ENCODE assay signal across 8 cellular contexts in genomic region chr1:1859970-1860691, GRCh38. TPM values are rescaled to one million over a fixed set of nuclear protein-coding genes. Genes with fewer than 3 reads are reported as not detected.
A peak's percentile ranks its signal among the peaks of the same experiment; 100 is the strongest.
DNase-seq lines count a peak whose midpoint lies in the region; ATAC-seq, FAIRE-seq and TF ChIP-seq lines count a peak whose summit lies in the region.
"Not testable (repeated sequence)": the region's sequence is repeated elsewhere in the genome, so short reads cannot be mapped to it uniquely, and the experiment has no call there.

No MANE protein-coding gene starts in this region.

- H3K79me2 ChIP-seq in GM12878 (ENCODE audit: control insufficient read depth, insufficient read depth, low read length) = peaks cover 93% of the 10 kb centered on the region

- TF ChIP-seq CTCF in CD4-positive, alpha-beta T cell (IDR thresholded peaks at IDR 0.05); WTC11 (IDR thresholded peaks at IDR 0.05); GM12878 (IDR thresholded peaks at IDR 0.05 in 2 of 3, conservative IDR thresholded peaks at IDR 0.05 in 1 of 3; ENCODE audit: control insufficient read depth in 2 of 3, extremely low read depth in 1 of 3, insufficient read depth in 1 of 3, low read depth in 3 of 3, low read length in 3 of 3); esophagus squamous epithelium (IDR thresholded peaks at IDR 0.05); lower lobe of right lung (IDR thresholded peaks at IDR 0.05); osteocyte (IDR thresholded peaks at IDR 0.05): not testable (repeated sequence)

- not testable (repeated sequence) for H3K9me3 ChIP-seq in CD4-positive, alpha-beta T cell (ENCODE audit: control insufficient read depth, low read length); GM12878 (replicated peaks; ENCODE audit: control insufficient read depth, insufficient read depth, low read length); esophagus squamous epithelium; lower lobe of right lung; subcutaneous abdominal adipose tissue (ENCODE audit: control insufficient read depth in 5 of 5, low read length in 5 of 5)

- H3K27me3 ChIP-seq in CD4-positive, alpha-beta T cell (ENCODE audit: control insufficient read depth, insufficient read depth, low read length); GM12878 (replicated peaks in 1 of 2; ENCODE audit: control insufficient read depth in 2 of 2, insufficient read depth in 2 of 2, low read length in 1 of 2); esophagus squamous epithelium; lower lobe of right lung (ENCODE audit: low read depth); subcutaneous abdominal adipose tissue (ENCODE audit: control insufficient read depth in 5 of 5, insufficient read depth in 4 of 5, low read length in 5 of 5): not testable (repeated sequence)

- H3K4me2 ChIP-seq in GM12878 (ENCODE audit: control insufficient read depth, insufficient read depth) = not testable (repeated sequence)

- peak overlapping the region; percentile 91 for H3K27ac Mint-ChIP-seq in CD4-positive, alpha-beta T cell
- H3K27ac Mint-ChIP-seq in WTC11 = peak overlapping the region; percentile 66; the same call in 1 of the 2 replicates
- peak overlapping the region; percentile 99 for H3K27ac Mint-ChIP-seq in osteocyte (ENCODE audit: unreplicated experiment)

- WGBS in GM12878 (ENCODE audit: insufficient coverage, insufficient replicate concordance, low lambda C conversion rate, missing lambda C conversion rate) = 87% methylated on average over 8 of the region's 8 CpGs
- 78 to 79% methylated on average over 8 of the region's 8 CpGs for WGBS in esophagus squamous epithelium, 2 donors

- in situ Hi-C loops in GM12878 (cut with MboI) = not testable (repeated sequence)

- H3K4me3 ChIP-seq in GM12878, esophagus squamous epithelium: not testable (repeated sequence)
- H3K4me3 ChIP-seq in lower lobe of right lung (peak overlapping the region; percentile 7), subcutaneous abdominal adipose tissue (ENCODE audit: low read depth in 1 of 5, low read length in 5 of 5) (peak overlapping the region in 1 of 5 donors; percentile 16)

- not testable (repeated sequence) for H3K4me3 Mint-ChIP-seq in CD4-positive, alpha-beta T cell; WTC11
- H3K4me3 Mint-ChIP-seq in osteocyte (ENCODE audit: unreplicated experiment) = peak overlapping the region; percentile 72

- H3K36me3 ChIP-seq in GM12878 (ENCODE audit: control insufficient read depth in 2 of 2, insufficient read depth in 2 of 2, low read length in 1 of 2) = peaks cover 9 to 21% of the 10 kb centered on the region in 2 experiments
- H3K36me3 ChIP-seq in esophagus squamous epithelium; lower lobe of right lung; subcutaneous abdominal adipose tissue (ENCODE audit: control insufficient read depth in 5 of 5, insufficient read depth in 5 of 5, low read length in 5 of 5): not testable (repeated sequence)

- peaks cover 22% of the 10 kb centered on the region for H4K20me1 ChIP-seq in GM12878 (ENCODE audit: control insufficient read depth, insufficient read depth)

- peaks cover 88% of the 10 kb centered on the region for H3K4me1 Mint-ChIP-seq in CD4-positive, alpha-beta T cell (ENCODE audit: low read depth)
- H3K4me1 Mint-ChIP-seq in WTC11 (peaks cover 33% of the 10 kb centered on the region), osteocyte (ENCODE audit: unreplicated experiment) (peaks cover 75% of the 10 kb centered on the region)

- ATAC-seq in CD4-positive, alpha-beta T cell (ENCODE audit: poor library complexity); WTC11; GM12878; lower lobe of right lung: not testable (repeated sequence)

- intact Hi-C loops in CD4-positive, alpha-beta T cell (cut with DNase I, micrococcal nuclease); GM12878 (cut with micrococcal nuclease; ENCODE audit: unreplicated experiment); esophagus squamous epithelium (cut with DNase I); lower lobe of right lung (cut with DNase I): not testable (repeated sequence)

- not testable (repeated sequence) for TF ChIP-seq POLR2A in GM12878 (IDR thresholded peaks at IDR 0.05; ENCODE audit: low read depth, low read length); esophagus squamous epithelium (IDR thresholded peaks at IDR 0.05)

- H3K27me3 Mint-ChIP-seq in CD4-positive, alpha-beta T cell; WTC11 (ENCODE audit: low read depth); osteocyte (ENCODE audit: unreplicated experiment): not testable (repeated sequence)

- POLR2A ChIA-PET in CD4-positive, alpha-beta T cell (lab: Charles Lee) = not testable (repeated sequence)
- POLR2A ChIA-PET in WTC11 (lab: Charles Lee) = interaction anchor here (0.6 to 1.7 kb wide), 2 partner anchors 8 to 17 kb away, joined by 3 to 4 read pairs; no protein-coding TSS in a partner anchor
- POLR2A ChIA-PET in GM12878 (lab: Charles Lee) = interaction anchor here (0.6 to 1.2 kb wide), 6 partner anchors 10 to 360 kb away, joined by 3 to 5 read pairs (median 4); no protein-coding TSS in a partner anchor

- H3K27ac ChIP-seq in CD4-positive, alpha-beta T cell (ENCODE audit: low read depth, low read length); GM12878 (ENCODE audit: control insufficient read depth, insufficient read depth): not testable (repeated sequence)
- H3K27ac ChIP-seq in esophagus squamous epithelium (peak overlapping the region in 3 of 4 donors; percentile 76 to 82 (median 80)), lower lobe of right lung (peak overlapping the region; percentile 74), subcutaneous abdominal adipose tissue (ENCODE audit: low read depth, low read length) (peak overlapping the region; percentile 76)

- not testable (repeated sequence) for DNase-seq in CD4-positive, alpha-beta T cell; WTC11 (ENCODE audit: low spot score); GM12878 (ENCODE audit: low read depth, low spot score); esophagus squamous epithelium (lab: John Stamatoyannopoulos, UW); lower lobe of right lung; osteocyte (ENCODE audit: extremely low spot score, unreplicated experiment)
- peak; percentile 9 for DNase-seq in NCI-H69 (lab: John Stamatoyannopoulos, UW)

- H3K9ac ChIP-seq in GM12878 (ENCODE audit: control insufficient read depth, insufficient read depth, low read length); subcutaneous abdominal adipose tissue (ENCODE audit: low read length in 5 of 5): not testable (repeated sequence)

- not testable (repeated sequence) for H2AFZ ChIP-seq in GM12878 (ENCODE audit: control insufficient read depth, low read depth, low read length)

- RAD21 ChIA-PET in GM12878 (lab: Charles Lee; ENCODE audit: unreplicated experiment) = not testable (repeated sequence)

- not testable (repeated sequence) for BruUV-seq in GM12878 (replicated peaks; lab: Mats Ljungman, UMichigan)

- SMC1A ChIA-PET in GM12878 (lab: Charles Lee; ENCODE audit: uncharacterized antibody, unreplicated experiment) = interaction anchor here (1.0 to 1.4 kb wide), 2 partner anchors 14 to 23 kb away, joined by 3 to 4 read pairs; no protein-coding TSS in a partner anchor

- peaks cover 54% of the 10 kb centered on the region for H3K4me1 ChIP-seq in GM12878 (ENCODE audit: control insufficient read depth, insufficient read depth, low read length)
- H3K4me1 ChIP-seq in esophagus squamous epithelium = peaks cover 25 to 97% (median 51%) of the 10 kb centered on the region in 3 donors
- H3K4me1 ChIP-seq in lower lobe of right lung = peaks cover 91% of the 10 kb centered on the region
- H3K4me1 ChIP-seq in subcutaneous abdominal adipose tissue (ENCODE audit: control insufficient read depth in 5 of 5, insufficient read depth in 5 of 5, low read length in 5 of 5) = peaks cover 8 to 84% (median 62%) of the 10 kb centered on the region in 5 donors

- FAIRE-seq in GM12878 (lab: Jason Lieb, UNC) = not testable (repeated sequence)

- H3K36me3 Mint-ChIP-seq in CD4-positive, alpha-beta T cell (ENCODE audit: low read depth); WTC11; osteocyte (ENCODE audit: unreplicated experiment): not testable (repeated sequence)

- not testable (repeated sequence) for H3K9me3 Mint-ChIP-seq in CD4-positive, alpha-beta T cell; WTC11; osteocyte (ENCODE audit: unreplicated experiment)

- not testable (repeated sequence) for TF ChIP-seq RAD21 in GM12878 (IDR thresholded peaks at IDR 0.05; ENCODE audit: insufficient read depth, low read depth, low read length)

- not testable (repeated sequence) for TF ChIP-seq EP300 in GM12878 (IDR thresholded peaks at IDR 0.05; ENCODE audit: borderline replicate concordance in 1 of 2, control insufficient read depth in 1 of 2, low read depth in 2 of 2, low read length in 2 of 2)

- CTCF ChIA-PET in CD4-positive, alpha-beta T cell (lab: Charles Lee) = interaction anchor here (0.6 kb wide), 1 partner anchor 25 kb away, joined by 3 read pairs; no protein-coding TSS in a partner anchor
- CTCF ChIA-PET in WTC11 (lab: Charles Lee) (interaction anchor here (1.5 to 1.8 kb wide), 2 partner anchors 46 to 49 kb away, joined by 7 to 10 read pairs; no protein-coding TSS in a partner anchor), GM12878 (lab: Yijun Ruan, JAX) (interaction anchor here (0.6 to 1.0 kb wide), 3 partner anchors 46 to 512 kb away, joined by 3 read pairs; no protein-coding TSS in a partner anchor)

RNA-seq across cellular contexts. Expression of gene GNB1, which starts 30.8 kb away (rescaled TPM):
- total RNA-seq in CD4-positive, alpha-beta T cell = 100 to 1,000 TPM; 138 to 149 TPM
- 339 to 383 TPM (median 360 TPM) in 3 replicates for total RNA-seq in WTC11 (2021)
- total RNA-seq in GM12878 (2013; cell fraction: nucleolus; rRNA removed) = 193 and 204 TPM in 2 replicates
- 64.8 and 68.2 TPM in 2 replicates for total RNA-seq in GM12878 (2014; rRNA removed)
- 120 and 126 TPM in 2 replicates for total RNA-seq in GM12878 (2014; rRNA removed; fragmentation: Illumina TruSeq; extraction: Trizol)
- 324 and 335 TPM in 2 replicates for total RNA-seq in GM12878 (2021)
- 145 TPM for polyA plus RNA-seq in GM12878 (2011; ENCODE audit: low read depth)
- 223 and 374 TPM in 2 replicates for polyA plus RNA-seq in GM12878 (2011; rRNA removed)
- polyA plus RNA-seq in GM12878 (2011; cell fraction: cytosol; rRNA removed) = 336 and 348 TPM in 2 replicates
- polyA plus RNA-seq in GM12878 (2011; cell fraction: nucleus; rRNA removed) = 165 and 201 TPM in 2 replicates
- polyA plus RNA-seq in GM12878 (2012) = 179 and 196 TPM in 2 replicates
- 203 and 392 TPM in 2 replicates for polyA plus RNA-seq in GM12878 (2014; fragmentation: Illumina TruSeq; extraction: Trizol)
- 10 to 100 TPM; 41.0 to 53.7 TPM for polyA plus RNA-seq in GM12878 (2014; fragmentation: Nextera tagmentation; extraction: Ambion mirVana)
- polyA plus RNA-seq in GM12878 (2014; rRNA removed) = 199 and 201 TPM in 2 replicates
- 10 to 100 TPM; 23.0 to 49.1 TPM for polyA plus RNA-seq in GM12878 (2016; fragmentation: Nextera tagmentation; extraction: Ambion mirVana)
- 448 and 491 TPM in 2 replicates for polyA minus RNA-seq in GM12878 (2011; rRNA and poly(A)+ RNA removed)
- 134 and 143 TPM in 2 replicates for polyA minus RNA-seq in GM12878 (2011; cell fraction: cytosol; rRNA and poly(A)+ RNA removed)
- 45.1 and 81.2 TPM in 2 replicates for polyA minus RNA-seq in GM12878 (2011; cell fraction: nucleus; rRNA and poly(A)+ RNA removed)
- total RNA-seq in esophagus squamous epithelium = 100 to 1,000 TPM in 1 of 4 donors, 10 to 100 TPM in 3; 54.3 to 102 (median 74.7) TPM
- 341 TPM for total RNA-seq in lower lobe of right lung
- total RNA-seq in osteocyte = 394 and 407 TPM in 2 replicates

RNA-seq across cellular contexts. Expression of gene CALML6, which starts 54.9 kb away (rescaled TPM):
- under 1 TPM; 0.47 to 0.69 TPM for total RNA-seq in CD4-positive, alpha-beta T cell
- total RNA-seq in WTC11 (2021) (0.87 to 2.1 TPM (median 1.9 TPM) in 3 replicates), GM12878 (2014; rRNA removed) (0.11 and 1.3 TPM in 2 replicates), GM12878 (2014; rRNA removed; fragmentation: Illumina TruSeq; extraction: Trizol) (0.31 TPM in 1 of 2 replicates, not detected in the other), GM12878 (2021) (0.21 TPM in 1 of 2 replicates, not detected in the other), esophagus squamous epithelium (under 1 TPM in 1 of 4 donors, not detected in 3; 0.57 TPM), lower lobe of right lung (not detected), osteocyte (2.5 and 2.7 TPM in 2 replicates)
- total RNA-seq in GM12878 (2013; cell fraction: nucleolus; rRNA removed) = 0.40 TPM in 1 of 2 replicates, not detected in the other
- polyA plus RNA-seq in GM12878 (2011; ENCODE audit: low read depth) = not detected
- polyA plus RNA-seq in GM12878 (2011; rRNA removed) (0.07 and 0.29 TPM in 2 replicates), GM12878 (2014; fragmentation: Illumina TruSeq; extraction: Trizol) (0.09 TPM in 1 of 2 replicates, not detected in the other), GM12878 (2014; fragmentation: Nextera tagmentation; extraction: Ambion mirVana) (not detected), GM12878 (2014; rRNA removed) (0.42 TPM in 1 of 2 replicates, not detected in the other), GM12878 (2016; fragmentation: Nextera tagmentation; extraction: Ambion mirVana) (not detected)
- 0.22 TPM in 1 of 2 replicates, not detected in the other for polyA plus RNA-seq in GM12878 (2011; cell fraction: cytosol; rRNA removed)
- 0.78 and 1.7 TPM in 2 replicates for polyA plus RNA-seq in GM12878 (2011; cell fraction: nucleus; rRNA removed)
- 0.11 and 0.42 TPM in 2 replicates for polyA plus RNA-seq in GM12878 (2012)
- not detected in 2 replicates for polyA minus RNA-seq in GM12878 (2011; rRNA and poly(A)+ RNA removed)
- not detected in 2 replicates for polyA minus RNA-seq in GM12878 (2011; cell fraction: cytosol; rRNA and poly(A)+ RNA removed)
- polyA minus RNA-seq in GM12878 (2011; cell fraction: nucleus; rRNA and poly(A)+ RNA removed) = not detected in 2 replicates

RNA-seq across cellular contexts. Expression of gene TMEM52, which starts 58.9 kb away (rescaled TPM):
- 1 to 10 TPM in 1 of 2 experiments, under 1 TPM in 1; 0.49 to 1.9 TPM for total RNA-seq in CD4-positive, alpha-beta T cell
- total RNA-seq in WTC11 (2021) (15.0 to 21.9 TPM (median 20.0 TPM) in 3 replicates), GM12878 (2014; rRNA removed) (0.17 TPM in 1 of 2 replicates, not detected in the other), GM12878 (2014; rRNA removed; fragmentation: Illumina TruSeq; extraction: Trizol) (not detected in 2 replicates), GM12878 (2021) (not detected in 2 replicates), esophagus squamous epithelium (1 to 10 TPM; 1.1 to 3.6 (median 3.0) TPM), lower lobe of right lung (1.4 TPM), osteocyte (1.5 TPM in 1 of 2 replicates, not detected in the other)
- not detected in 2 replicates for total RNA-seq in GM12878 (2013; cell fraction: nucleolus; rRNA removed)
- polyA plus RNA-seq in GM12878 (2011; ENCODE audit: low read depth) = not detected
- polyA plus RNA-seq in GM12878 (2011; rRNA removed) (not detected in 2 replicates), GM12878 (2014; fragmentation: Illumina TruSeq; extraction: Trizol) (not detected in 2 replicates), GM12878 (2014; fragmentation: Nextera tagmentation; extraction: Ambion mirVana) (not detected), GM12878 (2014; rRNA removed) (0.18 TPM in 1 of 2 replicates, not detected in the other), GM12878 (2016; fragmentation: Nextera tagmentation; extraction: Ambion mirVana) (under 1 TPM; 0.24 to 0.33 TPM)
- polyA plus RNA-seq in GM12878 (2011; cell fraction: cytosol; rRNA removed) = 0.12 and 0.15 TPM in 2 replicates
- polyA plus RNA-seq in GM12878 (2011; cell fraction: nucleus; rRNA removed) = 0.16 TPM in 1 of 2 replicates, not detected in the other
- 0.18 and 0.24 TPM in 2 replicates for polyA plus RNA-seq in GM12878 (2012)
- 0.44 TPM in 1 of 2 replicates, not detected in the other for polyA minus RNA-seq in GM12878 (2011; rRNA and poly(A)+ RNA removed)
- not detected in 2 replicates for polyA minus RNA-seq in GM12878 (2011; cell fraction: cytosol; rRNA and poly(A)+ RNA removed)
- polyA minus RNA-seq in GM12878 (2011; cell fraction: nucleus; rRNA and poly(A)+ RNA removed) = 0.24 TPM in 1 of 2 replicates, not detected in the other
